Comparison of ENCODE assay signal across 15 cellular contexts in the genomic region with DNA sequence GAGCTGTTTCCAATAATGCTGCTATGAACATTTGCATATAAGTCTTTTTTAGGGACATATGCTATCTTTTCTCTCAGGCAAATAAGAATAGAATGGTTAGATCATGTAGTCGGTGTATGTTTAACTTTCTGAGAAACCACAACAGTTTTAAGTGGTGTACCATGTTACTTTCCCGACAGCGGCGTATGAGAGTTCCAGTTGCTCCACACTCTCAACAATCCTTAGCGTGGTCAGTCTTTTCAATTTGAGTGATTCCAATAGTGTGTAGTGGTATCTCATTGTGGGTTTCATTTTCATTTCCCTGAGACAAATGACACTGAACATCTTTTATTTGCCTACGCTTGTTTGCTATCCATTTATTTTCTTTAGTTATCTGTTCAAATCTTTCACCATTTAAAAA.
DNase-seq lines count a peak whose midpoint lies in the region; ATAC-seq, FAIRE-seq and TF ChIP-seq lines count a peak whose summit lies in the region.
"Had no signal": no experiment of that assay in that cellular context is flagged by ENCODE, and none has a peak within 500 bp of the region (broad histone marks: within the 10 kb centered on the region; RNA-seq: fewer than 3 reads in every experiment).

No MANE protein-coding gene starts in this region.

- peak; percentile 66 for FAIRE-seq in GM18507 (lab: Jason Lieb, UNC)
- FAIRE-seq: colon had no signal

- H3K4me3 ChIP-seq in LNCaP clone FGC (ENCODE audit: low read depth, low read length): no peak overlapping the region
- H3K4me3 ChIP-seq: esophagus squamous epithelium, hepatocyte had no signal

- DNase-seq in GM18507 (ENCODE audit: extremely low spot score, insufficient read length, low read depth) (no peak), LNCaP clone FGC (ENCODE audit: low read depth) (peak; percentile 49), MV-4-11 (lab: John Stamatoyannopoulos, UW) (no peak), NK-92 (lab: John Stamatoyannopoulos, UW; ENCODE audit: unreplicated experiment) (no peak)
- DNase-seq: AML-193, amygdala, DMS153, esophagus squamous epithelium had no signal

- ATAC-seq in GM19023 (IDR thresholded peaks at IDR 0.05; ENCODE audit: unreplicated experiment) (peak; percentile 69), HG02763 (IDR thresholded peaks at IDR 0.05; ENCODE audit: unreplicated experiment) (peak; percentile 77), GM21526 (IDR thresholded peaks at IDR 0.05; ENCODE audit: low FRiP score, unreplicated experiment) (no peak), GM19463 (IDR thresholded peaks at IDR 0.05; ENCODE audit: unreplicated experiment) (no peak)
- ATAC-seq: left lobe of liver had no signal

- no peak for TF ChIP-seq CTCF in LNCaP clone FGC (IDR thresholded peaks at IDR 0.05; ENCODE audit: control insufficient read depth, extremely low read depth, insufficient read depth)

Comparison
In these comparisons a context has a peak if more than half of its experiments do, and no peak if none do; other contexts are left out.
1. ATAC-seq: peak in GM19023 (single experiment) and HG02763 (single experiment); none in GM21526 (single experiment) and GM19463 (single experiment).